In the genomic region with DNA sequence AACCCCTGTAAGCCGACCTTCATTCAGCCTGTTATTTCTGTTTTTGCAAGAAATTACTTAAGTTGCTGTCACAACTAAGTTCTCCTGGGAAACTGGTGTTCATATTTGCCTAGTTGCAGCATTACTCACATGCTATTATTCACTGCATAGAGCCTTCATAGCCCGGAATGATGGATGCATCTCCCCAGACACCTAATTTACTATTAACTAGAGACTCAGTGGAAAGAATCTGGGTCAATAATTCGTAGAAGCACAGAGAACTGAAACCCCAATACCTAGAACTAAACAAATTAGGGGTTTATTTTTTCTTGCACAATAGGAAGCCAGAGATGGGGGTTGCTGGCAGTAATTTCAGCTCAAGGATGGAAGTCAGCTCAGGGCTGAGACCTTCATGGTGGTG, we compare ENCODE assay signal across 18 cellular contexts. TPM values are rescaled to one million over a fixed set of nuclear protein-coding genes. Genes with fewer than 3 reads are reported as not detected.
DNase-seq lines count a peak whose midpoint lies in the region; ATAC-seq and TF ChIP-seq lines count a peak whose summit lies in the region.
"Had no signal": no experiment of that assay in that cellular context is flagged by ENCODE, and none has a peak within 500 bp of the region (broad histone marks: within the 10 kb centered on the region; RNA-seq: fewer than 3 reads in every experiment).

No MANE protein-coding gene starts in this region.

- DNase-seq in fibroblast of villous mesenchyme (ENCODE audit: low read depth), result peak; percentile 27
- DNase-seq in T-helper 1 cell, result no peak
- DNase-seq in activated CD8-positive, alpha-beta memory T cell treated with anti-CD3 and anti-CD28 coated beads for 24 hours, result no peak
- DNase-seq in left colon, result no peak
- DNase-seq in progenitor cell of endocrine pancreas (ENCODE audit: low spot score, unreplicated experiment), result no peak
- DNase-seq: activated CD4-positive, alpha-beta T cell treated with anti-CD3 and anti-CD28 coated beads, Interleukin-2, amount 10 ng/mL, durations not matched to agents 7 days and 5 days; CD4-positive, alpha-beta memory T cell; effector CD4-positive, alpha-beta T cell; NCI-H345; stimulated activated CD4-positive, alpha-beta T cell treated with anti-CD3 and anti-CD28 coated beads, Interleukin-2, amount 100 ng/mL, for 48 hours had no signal

- ATAC-seq in GM18861 (IDR thresholded peaks at IDR 0.05; ENCODE audit: unreplicated experiment), result peak; percentile 94
- peak; percentile 74 for ATAC-seq in GM21717 (IDR thresholded peaks at IDR 0.05; ENCODE audit: unreplicated experiment)
- ATAC-seq in HG03159 (IDR thresholded peaks at IDR 0.05; ENCODE audit: unreplicated experiment), result peak; percentile 94
- ATAC-seq in left colon, result no peak

- intact Hi-C loops in left colon (cut with DNase I, micrococcal nuclease), result no loop called here

- H3K36me3 Mint-ChIP-seq in progenitor cell of endocrine pancreas (ENCODE audit: insufficient read depth), result no peaks in the 10 kb centered on the region
- H3K36me3 Mint-ChIP-seq: activated naive CD8-positive, alpha-beta T cell; CD4-positive, alpha-beta memory T cell; IgD-negative memory B cell had no signal

- H3K4me3 Mint-ChIP-seq in progenitor cell of endocrine pancreas (ENCODE audit: low read depth), result no peak overlapping the region
- H3K4me3 Mint-ChIP-seq: activated CD4-positive, alpha-beta T cell treated with anti-CD3 and anti-CD28 coated beads, Interleukin-2, amount 10 ng/mL, durations not matched to agents 7 days and 5 days; activated naive CD8-positive, alpha-beta T cell; CD4-positive, alpha-beta memory T cell; IgD-negative memory B cell; nephron had no signal

- H3K27ac Mint-ChIP-seq in progenitor cell of endocrine pancreas, result no peak overlapping the region
- H3K27ac Mint-ChIP-seq: activated CD4-positive, alpha-beta T cell treated with anti-CD3 and anti-CD28 coated beads, Interleukin-2, amount 10 ng/mL, durations not matched to agents 7 days and 5 days; activated naive CD8-positive, alpha-beta T cell; CD4-positive, alpha-beta memory T cell; IgD-negative memory B cell; nephron had no signal

- no peak overlapping the region for H3K4me3 ChIP-seq in fibroblast of villous mesenchyme (ENCODE audit: low read depth, low read length)
- H3K4me3 ChIP-seq: SJSA1, tibial nerve had no signal

- no peak for TF ChIP-seq CTCF in fibroblast of villous mesenchyme (IDR thresholded peaks at IDR 0.05; ENCODE audit: insufficient read depth, low read depth, low read length)
- no peak for TF ChIP-seq CTCF in progenitor cell of endocrine pancreas (IDR thresholded peaks at IDR 0.05; ENCODE audit: unreplicated experiment)

- H3K4me1 Mint-ChIP-seq in progenitor cell of endocrine pancreas (ENCODE audit: low read depth), result peaks cover 27% of the 10 kb centered on the region
- H3K4me1 Mint-ChIP-seq: activated CD4-positive, alpha-beta T cell treated with anti-CD3 and anti-CD28 coated beads, Interleukin-2, amount 10 ng/mL, durations not matched to agents 7 days and 5 days; CD4-positive, alpha-beta memory T cell; nephron had no signal

- H3K9me3 Mint-ChIP-seq in progenitor cell of endocrine pancreas (ENCODE audit: low read depth), result peaks cover 5% of the 10 kb centered on the region
- H3K9me3 Mint-ChIP-seq: activated CD4-positive, alpha-beta T cell treated with anti-CD3 and anti-CD28 coated beads, Interleukin-2, amount 10 ng/mL, durations not matched to agents 7 days and 5 days; nephron had no signal

- no peaks in the 10 kb centered on the region for H3K27me3 Mint-ChIP-seq in progenitor cell of endocrine pancreas

RNA-seq across cellular contexts. Expression of a gene that starts 45.7 kb away (rescaled TPM):
- total RNA-seq in fibroblast of villous mesenchyme (not detected in 2 replicates), left colon (not detected), progenitor cell of endocrine pancreas (0.24 TPM in 1 of 2 replicates, not detected in the other)
- total RNA-seq: activated CD4-positive, alpha-beta T cell treated with anti-CD3 and anti-CD28 coated beads, Interleukin-2, amount 10 ng/mL, durations not matched to agents 7 days and 5 days; CD4-positive, alpha-beta memory T cell; SJSA1; tibial nerve had no signal
